ENCODE assay signal across 14 cellular contexts in genomic region chr9:125608488-125609224, GRCh38.
DNase-seq lines count a peak whose midpoint lies in the region; ATAC-seq, FAIRE-seq and TF ChIP-seq lines count a peak whose summit lies in the region.
"Had no signal": no experiment of that assay in that cellular context is flagged by ENCODE, and none has a peak within 500 bp of the region (broad histone marks: within the 10 kb centered on the region; RNA-seq: fewer than 3 reads in every experiment).

No MANE protein-coding gene starts in this region.

- no peaks in the 10 kb centered on the region; a peak in 2 of 5 replicates for H3K4me1 ChIP-seq in K562 (replicated peaks in 1 of 2; ENCODE audit: control insufficient read depth in 2 of 2, insufficient read depth in 2 of 2, low read length in 2 of 2)
- H3K4me1 ChIP-seq: pancreas had no signal

- no peak for TF ChIP-seq POLR2A in K562 (conservative IDR thresholded peaks at IDR 0.05)

- TF ChIP-seq CTCF in K562 (IDR thresholded peaks at IDR 0.05 in 2 of 3, conservative IDR thresholded peaks at IDR 0.05 in 1 of 3; ENCODE audit: insufficient read depth in 2 of 3, low read depth in 1 of 3, low read length in 3 of 3) (no peak), nephron progenitor cell (IDR thresholded peaks at IDR 0.05) (no peak)

- POLR2A ChIA-PET in K562 (lab: Yijun Ruan, JAX) = interaction anchor here (0.9 kb wide), 1 partner anchor 9 kb away, joined by 3 read pairs; no protein-coding TSS in a partner anchor

- CTCF ChIA-PET in K562 (lab: Yijun Ruan, JAX; ENCODE audit: low intra/inter-chr PET ratio) = no interaction called here

- intact Hi-C loops in K562 (cut with micrococcal nuclease) = no loop called here

- H3K36me3 Mint-ChIP-seq in nephron progenitor cell (ENCODE audit: low read depth) = no peaks in the 10 kb centered on the region
- H3K36me3 Mint-ChIP-seq: activated naive CD4-positive, alpha-beta T cell treated with anti-CD3 and anti-CD28 coated beads, Interleukin-2, amount 10 ng/mL, durations not matched to agents 7 days and 5 days had no signal

- H4K20me1 ChIP-seq in K562 (replicated peaks; ENCODE audit: control insufficient read depth, insufficient read depth, low read length) = no peaks in the 10 kb centered on the region

- H3K27me3 Mint-ChIP-seq in nephron progenitor cell (ENCODE audit: low read depth, poor library complexity) = peaks cover 4% of the 10 kb centered on the region
- H3K27me3 Mint-ChIP-seq: activated naive CD4-positive, alpha-beta T cell treated with anti-CD3 and anti-CD28 coated beads, Interleukin-2, amount 10 ng/mL, durations not matched to agents 7 days and 5 days; B cell had no signal

- no peaks in the 10 kb centered on the region for H3K9me3 ChIP-seq in K562 (replicated peaks; ENCODE audit: control insufficient read depth, insufficient read depth, low read depth, low read length)
- H3K9me3 ChIP-seq: pancreas had no signal

- H3K27ac Mint-ChIP-seq in nephron progenitor cell = peak overlapping the region; percentile 62
- H3K27ac Mint-ChIP-seq: activated naive CD4-positive, alpha-beta T cell treated with anti-CD3 and anti-CD28 coated beads, Interleukin-2, amount 10 ng/mL, durations not matched to agents 7 days and 5 days; B cell had no signal

- peaks cover 6% of the 10 kb centered on the region for H3K9me3 Mint-ChIP-seq in nephron progenitor cell
- H3K9me3 Mint-ChIP-seq: activated naive CD4-positive, alpha-beta T cell treated with anti-CD3 and anti-CD28 coated beads, Interleukin-2, amount 10 ng/mL, durations not matched to agents 7 days and 5 days had no signal

- no peaks in the 10 kb centered on the region for H3K9me1 ChIP-seq in K562 (ENCODE audit: control insufficient read depth, insufficient read depth, low read length)

- no peak overlapping the region for H3K4me3 ChIP-seq in K562
- H3K4me3 ChIP-seq: pancreas had no signal

- no peak for TF ChIP-seq EP300 in K562 (IDR thresholded peaks at IDR 0.05; ENCODE audit: low read length)

- no TSS peak for BruUV-seq in K562 (replicated peaks; lab: Mats Ljungman, UMichigan)

- WGBS in K562 (ENCODE audit: insufficient coverage, low coverage, missing lambda C conversion rate) = 69% methylated on average over 10 of the region's 10 CpGs

- no peak for FAIRE-seq in K562 (lab: Jason Lieb, UNC)
- FAIRE-seq: pancreas had no signal

- DNase-seq in DMS153 treated with DMSO at 0.1 percent for 48 hours (lab: John Stamatoyannopoulos, UW; ENCODE audit: unreplicated experiment) (peak; percentile 11), MV-4-11 (lab: John Stamatoyannopoulos, UW) (peak; percentile 54), K562 (ENCODE audit: extremely low read depth in 1 of 4, low spot score in 3 of 4) (no peak), nephron progenitor cell (no peak), HUDEP-2 (lab: John Stamatoyannopoulos, UW; ENCODE audit: unreplicated experiment in 76 of 76) (no peak)
- DNase-seq: activated CD4-positive, alpha-beta T cell treated with anti-CD3 and anti-CD28 coated beads for 4 hours; activated naive CD4-positive, alpha-beta T cell treated with anti-CD3 and anti-CD28 coated beads, Interleukin-2, amount 10 ng/mL, durations not matched to agents 7 days and 5 days; NCI-H1436 treated with DMSO at 0.1 percent for 48 hours; NCI-H345; pancreas; stimulated activated CD4-positive, alpha-beta T cell treated with anti-CD3 and anti-CD28 coated beads, Interleukin-2, amount 100 ng/mL, for 48 hours had no signal

- H2AFZ ChIP-seq in K562 (ENCODE audit: low read depth, low read length) = no peak overlapping the region

- in situ Hi-C loops in K562 (cut with MboI) = no loop called here

- peaks cover 7% of the 10 kb centered on the region for H3K4me1 Mint-ChIP-seq in nephron progenitor cell
- H3K4me1 Mint-ChIP-seq: activated naive CD4-positive, alpha-beta T cell treated with anti-CD3 and anti-CD28 coated beads, Interleukin-2, amount 10 ng/mL, durations not matched to agents 7 days and 5 days had no signal

- peaks cover 3% of the 10 kb centered on the region; the same call in 1 of the 3 replicates for H3K79me2 ChIP-seq in K562 (ENCODE audit: control insufficient read depth, insufficient read depth, low read length)

- no peak overlapping the region for H3K9ac ChIP-seq in K562 (ENCODE audit: insufficient read depth in 1 of 2, low read depth in 2 of 2, low read length in 2 of 2)

- no peak overlapping the region for H3K27ac ChIP-seq in K562 (ENCODE audit: extremely low read depth, low read depth, low read length)
- H3K27ac ChIP-seq: pancreas had no signal

- no peak for TF ChIP-seq RAD21 in K562 (CRISPR knock-in tag; conservative IDR thresholded peaks at IDR 0.05 in 1 of 2, IDR thresholded peaks at IDR 0.05 in 1 of 2)

- no peak overlapping the region for H3K4me2 ChIP-seq in K562 (ENCODE audit: insufficient read depth, low read length)

- H3K27me3 ChIP-seq in K562 (ENCODE audit: control insufficient read depth in 2 of 2, insufficient read depth in 2 of 2, low read length in 2 of 2) = no peaks in the 10 kb centered on the region
- H3K27me3 ChIP-seq: pancreas had no signal

- H3K4me3 Mint-ChIP-seq in nephron progenitor cell = no peak overlapping the region
- H3K4me3 Mint-ChIP-seq: activated naive CD4-positive, alpha-beta T cell treated with anti-CD3 and anti-CD28 coated beads, Interleukin-2, amount 10 ng/mL, durations not matched to agents 7 days and 5 days; B cell had no signal

- no peaks in the 10 kb centered on the region for H3K36me3 ChIP-seq in K562 (ENCODE audit: control insufficient read depth, insufficient read depth, low read length)
- H3K36me3 ChIP-seq: pancreas had no signal

- ATAC-seq in K562 = no peak
- ATAC-seq in HG02885 (IDR thresholded peaks at IDR 0.05; ENCODE audit: poor library complexity, unreplicated experiment) = no peak
- ATAC-seq in GM18517 (IDR thresholded peaks at IDR 0.05; ENCODE audit: unreplicated experiment) = no peak
- ATAC-seq: pancreas had no signal

TF ChIP-seq in K562, 482 proteins besides CTCF, POLR2A, EP300 and RAD21:
- TF ChIP-seq SMC3 (conservative IDR thresholded peaks at IDR 0.05; ENCODE audit: insufficient read depth, low read depth, low read length) (no peak), NRF1 (conservative IDR thresholded peaks at IDR 0.05 in 1 of 2, IDR thresholded peaks at IDR 0.05 in 1 of 2) (peak; percentile 38 to 55; a peak in 3 of 4 replicates), RAD51 (IDR thresholded peaks at IDR 0.05; ENCODE audit: borderline replicate concordance, low read depth) (no peak), XRCC3 (IDR thresholded peaks at IDR 0.05) (no peak)
TF ChIP-seq in K562: peak in this region for 1.

Comparison
In these comparisons a context has a peak if more than half of its experiments do, and no peak if none do; other contexts are left out.
1. DNase-seq: peak in DMS153 treated with DMSO at 0.1 percent for 48 hours (single experiment) and MV-4-11 (single experiment); none in K562 (0 of 4), nephron progenitor cell (single experiment) and HUDEP-2 (0 of 76).